In genomic region chr13:36360863-36361262, GRCh38 we compare ENCODE assay signal across 18 cellular contexts. TPM values are rescaled to one million over a fixed set of nuclear protein-coding genes. Genes with fewer than 3 reads are reported as not detected.
DNase-seq lines count a peak whose midpoint lies in the region; ATAC-seq and TF ChIP-seq lines count a peak whose summit lies in the region.
"Had no signal": no experiment of that assay in that cellular context is flagged by ENCODE, and none has a peak within 500 bp of the region (broad histone marks: within the 10 kb centered on the region; RNA-seq: fewer than 3 reads in every experiment).

No MANE protein-coding gene starts in this region.

- H3K4me2 ChIP-seq in OCI-LY3 (ENCODE audit: low read length): 0 out of 2 replicates have a peak overlapping the region, but pooled peaks have one; percentile 2
- H3K4me2 ChIP-seq: A549 had no signal

- H3K4me1 Mint-ChIP-seq in chondrocyte (ENCODE audit: low read depth): peaks cover 70% of the 10 kb centered on the region
- H3K4me1 Mint-ChIP-seq: CD4-positive, alpha-beta memory T cell had no signal

- H4K20me1 ChIP-seq in OCI-LY3 (ENCODE audit: insufficient read depth, low read length): no peaks in the 10 kb centered on the region

- peak; percentile 46 for DNase-seq in AG10803 (ENCODE audit: low read depth)
- no peak for DNase-seq in chondrocyte (ENCODE audit: low spot score)
- DNase-seq in substantia nigra (lab: John Stamatoyannopoulos, UW): no peak
- DNase-seq in NCI-H146 (lab: John Stamatoyannopoulos, UW): no peak
- DNase-seq: 8988T; ACHN; C1 segment of cervical spinal cord; Caco-2; CD4-positive, alpha-beta memory T cell; DMS153; DND-41; GOT3; HFFc6 had no signal

- H3K27me3 Mint-ChIP-seq in chondrocyte (ENCODE audit: low read depth): no peaks in the 10 kb centered on the region

- no peaks in the 10 kb centered on the region for H3K36me3 ChIP-seq in OCI-LY3 (replicated peaks; ENCODE audit: low read depth, low read length)
- H3K36me3 ChIP-seq: HAP-1 had no signal

- no peaks in the 10 kb centered on the region for H3K9me3 ChIP-seq in OCI-LY3 (ENCODE audit: insufficient read depth, low read length)
- H3K9me3 ChIP-seq: A549, Caco-2, HAP-1 had no signal

- no peak overlapping the region for H3K4me3 Mint-ChIP-seq in chondrocyte (ENCODE audit: unreplicated experiment)
- H3K4me3 Mint-ChIP-seq: CD4-positive, alpha-beta memory T cell; HFFc6 had no signal

- TF ChIP-seq CTCF in AG10803 (conservative IDR thresholded peaks at IDR 0.05; ENCODE audit: low read length) (no peak), OCI-LY3 (IDR thresholded peaks at IDR 0.05; ENCODE audit: low read depth, low read length) (no peak), chondrocyte (IDR thresholded peaks at IDR 0.05) (no peak)

- H3K27ac Mint-ChIP-seq in chondrocyte (ENCODE audit: unreplicated experiment): peak overlapping the region; percentile 69
- H3K27ac Mint-ChIP-seq: CD4-positive, alpha-beta memory T cell; HFFc6 had no signal

- no peak overlapping the region for H3K4me3 ChIP-seq in AG10803 (ENCODE audit: low read length)
- H3K4me3 ChIP-seq in OCI-LY3 (ENCODE audit: low read length): no peak overlapping the region
- H3K4me3 ChIP-seq: A549, HAP-1 had no signal

- no peaks in the 10 kb centered on the region for H3K79me2 ChIP-seq in OCI-LY3 (ENCODE audit: low read length)

- peak overlapping the region; percentile 7 for H3K27ac ChIP-seq in OCI-LY3 (ENCODE audit: low read length)
- H3K27ac ChIP-seq in substantia nigra (ENCODE audit: low read depth, low read length, poor library complexity, severe bottlenecking): peak overlapping the region; percentile 7
- H3K27ac ChIP-seq: A549 had no signal

- peaks cover 85% of the 10 kb centered on the region for H3K4me1 ChIP-seq in OCI-LY3 (ENCODE audit: low read length)
- H3K4me1 ChIP-seq: A549, Caco-2 had no signal

- H3K36me3 Mint-ChIP-seq in chondrocyte (ENCODE audit: low read depth): no peaks in the 10 kb centered on the region
- H3K36me3 Mint-ChIP-seq: CD4-positive, alpha-beta memory T cell had no signal

- no peaks in the 10 kb centered on the region for H3K27me3 ChIP-seq in OCI-LY3 (ENCODE audit: low read depth, low read length)

- H3K9ac ChIP-seq in OCI-LY3 (ENCODE audit: low read length): no peak overlapping the region

- H3K9me3 Mint-ChIP-seq in chondrocyte (ENCODE audit: low read depth): no peaks in the 10 kb centered on the region
- H3K9me3 Mint-ChIP-seq: CD4-positive, alpha-beta memory T cell; HFFc6 had no signal

- H2AFZ ChIP-seq in OCI-LY3 (ENCODE audit: low read depth, low read length): no peak overlapping the region

- no peak for ATAC-seq in HG03025 (IDR thresholded peaks at IDR 0.05; ENCODE audit: low FRiP score, unreplicated experiment)
- no peak for ATAC-seq in GM21423 (IDR thresholded peaks at IDR 0.05; ENCODE audit: unreplicated experiment)
- ATAC-seq: A549 had no signal

RNA-seq across cellular contexts. Expression of gene SPART, which starts 14.7 kb away (rescaled TPM):
- total RNA-seq in chondrocyte: 93.6 to 97.1 TPM (median 95.6 TPM) in 3 replicates
- total RNA-seq: Caco-2 had no signal
